1 cellular context compared by ENCODE assay signal in the genomic region with DNA sequence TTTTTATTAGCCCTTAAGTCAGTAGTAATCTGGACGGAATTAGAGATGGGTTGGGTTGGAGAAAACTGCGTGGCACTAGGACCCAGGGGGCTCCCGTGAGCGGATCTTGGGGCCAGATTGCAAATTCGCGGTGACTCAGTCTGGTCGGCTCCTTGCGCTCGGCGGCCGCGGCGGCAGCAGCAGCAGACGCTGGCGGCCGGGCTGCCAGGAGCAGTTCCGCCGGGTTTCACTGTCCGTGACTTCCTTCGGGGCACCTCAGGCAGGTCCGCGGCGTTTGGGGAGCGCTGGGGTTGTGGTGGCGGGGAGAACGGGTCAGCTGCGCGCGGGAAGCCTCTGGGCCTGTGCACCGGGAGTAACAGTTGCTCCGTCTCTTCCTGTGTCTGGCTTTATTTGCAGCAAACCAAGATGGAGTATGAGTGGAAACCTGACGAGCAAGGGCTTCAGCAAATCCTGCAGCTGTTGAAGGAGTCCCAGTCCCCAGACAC.
TF ChIP-seq lines count a peak whose summit lies in the region.

No MANE protein-coding gene starts in this region.

TF ChIP-seq in K562, 482 proteins besides CTCF, POLR2A, EP300 and RAD21 (continued from another document and continues in another):
- TF ChIP-seq ZNF512 (tag; IDR thresholded peaks at IDR 0.05) (no peak), FOXJ2 (tag; IDR thresholded peaks at IDR 0.05) (no peak), ZC3H8 (IDR thresholded peaks at IDR 0.05) (no peak), BHLHE40 (IDR thresholded peaks at IDR 0.05; ENCODE audit: low read length) (no peak; the same call in 1 of the 2 replicates), GATA2 (CRISPR knock-in tag; IDR thresholded peaks at IDR 0.05) (peak; percentile 90), ZSCAN29 (IDR thresholded peaks at IDR 0.05) (no peak), CHD4 (IDR thresholded peaks at IDR 0.05; ENCODE audit: insufficient read depth, insufficient replicate concordance, low read depth, low read length, poor library complexity, severe bottlenecking) (no peak), KAT7 (CRISPR knock-in tag; IDR thresholded peaks at IDR 0.05; ENCODE audit: borderline replicate concordance) (no peak), NEUROD1 (IDR thresholded peaks at IDR 0.05; ENCODE audit: borderline replicate concordance, low read depth, low read length, partially characterized antibody) (peak; percentile 96), TBL1XR1 (IDR thresholded peaks at IDR 0.05; ENCODE audit: low read length in 2 of 2) (peak in 1 of 2 experiments; percentile 29; a peak in 1 of 4 replicates), NCOR1 (IDR thresholded peaks at IDR 0.05) (peak; percentile 51; the same call in 1 of the 2 replicates), CCAR2 (IDR thresholded peaks at IDR 0.05; ENCODE audit: low read depth, low read length) (no peak), NFIC (IDR thresholded peaks at IDR 0.05) (peak; percentile 48), CHD7 (IDR thresholded peaks at IDR 0.05; ENCODE audit: low read depth, low read length) (no peak), HOXB6 (CRISPR knock-in tag; IDR thresholded peaks at IDR 0.05; ENCODE audit: borderline replicate concordance) (no peak), RBM22 (IDR thresholded peaks at IDR 0.05; ENCODE audit: low read depth, low read length, poor library complexity, severe bottlenecking) (peak; percentile 91), YBX1 (IDR thresholded peaks at IDR 0.05) (no peak), ZNF830 (CRISPR knock-in tag; IDR thresholded peaks at IDR 0.05) (no peak), RBM15 (IDR thresholded peaks at IDR 0.05; ENCODE audit: insufficient read depth, low read length) (no peak), ATF1 (CRISPR knock-in tag; IDR thresholded peaks at IDR 0.05) (no peak), ATF1 (tag; IDR thresholded peaks at IDR 0.05) (peak; percentile 71)
- TF ChIP-seq, protein P1, sequence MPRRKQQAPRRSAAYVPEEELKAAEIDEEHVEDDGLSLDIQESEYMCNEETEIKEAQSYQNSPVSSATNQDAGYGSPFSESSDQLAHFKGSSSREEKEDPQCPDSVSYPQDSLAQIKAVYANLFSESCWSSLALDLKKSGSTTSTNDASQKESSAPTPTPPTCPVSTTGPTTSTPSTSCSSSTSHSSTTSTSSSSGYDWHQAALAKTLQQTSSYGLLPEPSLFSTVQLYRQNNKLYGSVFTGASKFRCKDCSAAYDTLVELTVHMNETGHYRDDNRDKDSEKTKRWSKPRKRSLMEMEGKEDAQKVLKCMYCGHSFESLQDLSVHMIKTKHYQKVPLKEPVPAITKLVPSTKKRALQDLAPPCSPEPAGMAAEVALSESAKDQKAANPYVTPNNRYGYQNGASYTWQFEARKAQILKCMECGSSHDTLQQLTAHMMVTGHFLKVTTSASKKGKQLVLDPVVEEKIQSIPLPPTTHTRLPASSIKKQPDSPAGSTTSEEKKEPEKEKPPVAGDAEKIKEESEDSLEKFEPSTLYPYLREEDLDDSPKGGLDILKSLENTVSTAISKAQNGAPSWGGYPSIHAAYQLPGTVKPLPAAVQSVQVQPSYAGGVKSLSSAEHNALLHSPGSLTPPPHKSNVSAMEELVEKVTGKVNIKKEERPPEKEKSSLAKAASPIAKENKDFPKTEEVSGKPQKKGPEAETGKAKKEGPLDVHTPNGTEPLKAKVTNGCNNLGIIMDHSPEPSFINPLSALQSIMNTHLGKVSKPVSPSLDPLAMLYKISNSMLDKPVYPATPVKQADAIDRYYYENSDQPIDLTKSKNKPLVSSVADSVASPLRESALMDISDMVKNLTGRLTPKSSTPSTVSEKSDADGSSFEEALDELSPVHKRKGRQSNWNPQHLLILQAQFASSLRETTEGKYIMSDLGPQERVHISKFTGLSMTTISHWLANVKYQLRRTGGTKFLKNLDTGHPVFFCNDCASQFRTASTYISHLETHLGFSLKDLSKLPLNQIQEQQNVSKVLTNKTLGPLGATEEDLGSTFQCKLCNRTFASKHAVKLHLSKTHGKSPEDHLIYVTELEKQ (CRISPR knock-in tag; IDR thresholded peaks at IDR 0.05): no peak
- TF ChIP-seq, protein P2, sequence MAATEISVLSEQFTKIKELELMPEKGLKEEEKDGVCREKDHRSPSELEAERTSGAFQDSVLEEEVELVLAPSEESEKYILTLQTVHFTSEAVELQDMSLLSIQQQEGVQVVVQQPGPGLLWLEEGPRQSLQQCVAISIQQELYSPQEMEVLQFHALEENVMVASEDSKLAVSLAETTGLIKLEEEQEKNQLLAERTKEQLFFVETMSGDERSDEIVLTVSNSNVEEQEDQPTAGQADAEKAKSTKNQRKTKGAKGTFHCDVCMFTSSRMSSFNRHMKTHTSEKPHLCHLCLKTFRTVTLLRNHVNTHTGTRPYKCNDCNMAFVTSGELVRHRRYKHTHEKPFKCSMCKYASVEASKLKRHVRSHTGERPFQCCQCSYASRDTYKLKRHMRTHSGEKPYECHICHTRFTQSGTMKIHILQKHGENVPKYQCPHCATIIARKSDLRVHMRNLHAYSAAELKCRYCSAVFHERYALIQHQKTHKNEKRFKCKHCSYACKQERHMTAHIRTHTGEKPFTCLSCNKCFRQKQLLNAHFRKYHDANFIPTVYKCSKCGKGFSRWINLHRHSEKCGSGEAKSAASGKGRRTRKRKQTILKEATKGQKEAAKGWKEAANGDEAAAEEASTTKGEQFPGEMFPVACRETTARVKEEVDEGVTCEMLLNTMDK (IDR thresholded peaks at IDR 0.05; ENCODE audit: borderline replicate concordance, insufficient read depth, low read depth, low read length, poor library complexity, severe bottlenecking): no peak
- TF ChIP-seq, protein P3, sequence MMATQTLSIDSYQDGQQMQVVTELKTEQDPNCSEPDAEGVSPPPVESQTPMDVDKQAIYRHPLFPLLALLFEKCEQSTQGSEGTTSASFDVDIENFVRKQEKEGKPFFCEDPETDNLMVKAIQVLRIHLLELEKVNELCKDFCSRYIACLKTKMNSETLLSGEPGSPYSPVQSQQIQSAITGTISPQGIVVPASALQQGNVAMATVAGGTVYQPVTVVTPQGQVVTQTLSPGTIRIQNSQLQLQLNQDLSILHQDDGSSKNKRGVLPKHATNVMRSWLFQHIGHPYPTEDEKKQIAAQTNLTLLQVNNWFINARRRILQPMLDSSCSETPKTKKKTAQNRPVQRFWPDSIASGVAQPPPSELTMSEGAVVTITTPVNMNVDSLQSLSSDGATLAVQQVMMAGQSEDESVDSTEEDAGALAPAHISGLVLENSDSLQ (IDR thresholded peaks at IDR 0.05): no peak
- TF ChIP-seq, protein P4, sequence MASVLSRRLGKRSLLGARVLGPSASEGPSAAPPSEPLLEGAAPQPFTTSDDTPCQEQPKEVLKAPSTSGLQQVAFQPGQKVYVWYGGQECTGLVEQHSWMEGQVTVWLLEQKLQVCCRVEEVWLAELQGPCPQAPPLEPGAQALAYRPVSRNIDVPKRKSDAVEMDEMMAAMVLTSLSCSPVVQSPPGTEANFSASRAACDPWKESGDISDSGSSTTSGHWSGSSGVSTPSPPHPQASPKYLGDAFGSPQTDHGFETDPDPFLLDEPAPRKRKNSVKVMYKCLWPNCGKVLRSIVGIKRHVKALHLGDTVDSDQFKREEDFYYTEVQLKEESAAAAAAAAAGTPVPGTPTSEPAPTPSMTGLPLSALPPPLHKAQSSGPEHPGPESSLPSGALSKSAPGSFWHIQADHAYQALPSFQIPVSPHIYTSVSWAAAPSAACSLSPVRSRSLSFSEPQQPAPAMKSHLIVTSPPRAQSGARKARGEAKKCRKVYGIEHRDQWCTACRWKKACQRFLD (CRISPR knock-in tag; IDR thresholded peaks at IDR 0.05): no peak; the same call in 1 of the 2 replicates
